ENCODE assay signal across 33 cellular contexts in the genomic region with DNA sequence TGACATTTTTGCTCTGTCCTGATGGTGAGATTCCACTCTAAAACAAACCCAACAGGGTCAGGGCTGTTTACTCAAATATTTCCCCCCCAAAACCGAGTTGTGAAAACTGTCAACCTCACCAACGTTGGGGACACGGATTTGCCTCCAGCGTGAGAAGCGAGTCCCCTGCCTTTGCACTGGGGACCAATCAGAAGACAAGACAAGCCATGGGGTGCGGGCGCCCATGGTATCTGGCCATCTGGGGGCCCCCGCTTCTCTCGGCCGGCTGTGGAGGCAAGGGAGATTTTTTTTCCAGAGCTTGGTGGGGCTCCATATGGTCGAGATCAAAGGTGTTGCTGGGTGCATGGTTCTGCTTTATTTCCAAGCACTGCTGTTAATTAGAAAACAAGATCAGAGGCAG.
"Had no signal": no experiment of that assay in that cellular context is flagged by ENCODE, and none has a peak within 500 bp of the region (broad histone marks: within the 10 kb centered on the region; RNA-seq: fewer than 3 reads in every experiment).

No MANE protein-coding gene starts in this region.

- DNase-seq: activated B cell treated with CpG ODN at 0.5 μM for 24 hours; activated CD4-positive, alpha-beta memory T cell treated with anti-CD3 and anti-CD28 coated beads for 36 hours; activated CD4-positive, alpha-beta T cell treated with anti-CD3 and anti-CD28 coated beads for 4 hours; activated CD4-positive, alpha-beta T cell treated with anti-CD3 and anti-CD28 coated beads, Interleukin-2, amount 10 ng/mL, durations not matched to agents 24 days and 14 days; activated CD4-positive, alpha-beta T cell treated with anti-CD3 and anti-CD28 coated beads, Interleukin-2, amount 50 U/mL, for 1 hour; activated CD4-positive, alpha-beta T cell treated with anti-CD3 and anti-CD28 coated beads, Interleukin-2, amount 50 U/mL, for 4 hours; activated CD4-positive, CD25-positive, alpha-beta regulatory T cell treated with anti-CD3 and anti-CD28 coated beads, Interleukin-2, amount 50 U/mL, for 72 hours; activated CD8-positive, alpha-beta memory T cell treated with anti-CD3 and anti-CD28 coated beads, Interleukin-2, amount 50 U/mL, for 4 hours; activated CD8-positive, alpha-beta T cell treated with anti-CD3 and anti-CD28 coated beads for 36 hours; activated effector memory CD4-positive, alpha-beta T cell treated with anti-CD3 and anti-CD28 coated beads, Interleukin-2, amount 50 U/mL, for 16 hours; activated gamma-delta T cell treated with Interleukin-2 at 50 U/mL for 16 hours; activated naive CD4-positive, alpha-beta T cell; activated naive CD4-positive, alpha-beta T cell treated with anti-CD3 and anti-CD28 coated beads for 36 hours; activated naive CD4-positive, alpha-beta T cell treated with anti-CD3 and anti-CD28 coated beads, Interleukin-2, amount 50 U/mL, for 16 hours; activated naive CD8-positive, alpha-beta T cell treated with anti-CD3 and anti-CD28 coated beads for 36 hours; activated T-cell treated with anti-CD3 and anti-CD28 coated beads for 4 hours; activated T-cell treated with anti-CD3 and anti-CD28 coated beads, Interleukin-2, amount 50 U/mL, for 1 hour; activated T-cell treated with anti-CD3 and anti-CD28 coated beads, Interleukin-2, amount 50 U/mL, for 4 hours; activated T-cell treated with anti-CD3 and anti-CD28 coated beads, Interleukin-2, amount 50 U/mL, for 72 hours; adrenal gland; amniotic stem cell; aorta; body of pancreas; brain microvascular endothelial cell; central memory CD4-positive, alpha-beta T cell; T-helper 2 cell; T-helper 9 cell had no signal

- H3K9me3 ChIP-seq: adrenal gland, body of pancreas, breast epithelium had no signal

- ATAC-seq: activated CD8-positive, alpha-beta T cell treated with anti-CD3 and anti-CD28 coated beads for 36 hours; activated naive CD4-positive, alpha-beta T cell treated with anti-CD3 and anti-CD28 coated beads, Interleukin-2, amount 50 U/mL, for 72 hours; activated T-cell treated with anti-CD3 and anti-CD28 coated beads, Interleukin-2, amount 50 U/mL, for 4 hours; activated T-cell treated with anti-CD3 and anti-CD28 coated beads, Interleukin-2, amount 50 U/mL, for 72 hours; activated T-helper 17 cell treated with anti-CD3 and anti-CD28 coated beads, Interleukin-2, amount 50 U/mL, for 72 hours; body of pancreas had no signal

- H3K36me3 ChIP-seq: adrenal gland, brain microvascular endothelial cell, breast epithelium had no signal

- H3K4me1 ChIP-seq: adrenal gland, body of pancreas, breast epithelium had no signal

- FAIRE-seq: astrocyte, TTC549 had no signal

- H3K27ac ChIP-seq: adrenal gland, body of pancreas, brain microvascular endothelial cell, breast epithelium, VCaP had no signal

- H3K27me3 ChIP-seq: adrenal gland, body of pancreas, brain microvascular endothelial cell, breast epithelium had no signal

- H3K4me3 ChIP-seq: adrenal gland, body of pancreas, breast epithelium had no signal
